Comparison of ENCODE assay signal across 23 cellular contexts in genomic region chr22:36733271-36733670, GRCh38. TPM values are rescaled to one million over a fixed set of nuclear protein-coding genes. Genes with fewer than 3 reads are reported as not detected.
DNase-seq lines count a peak whose midpoint lies in the region; ATAC-seq lines count a peak whose summit lies in the region.
"Had no signal": no experiment of that assay in that cellular context is flagged by ENCODE, and none has a peak within 500 bp of the region (broad histone marks: within the 10 kb centered on the region; RNA-seq: fewer than 3 reads in every experiment).

No MANE protein-coding gene starts in this region.

- intact Hi-C loops in cardiac septum (cut with DNase I): no loop called here
- intact Hi-C loops in Right ventricle myocardium superior (cut with DNase I): no loop called here
- intact Hi-C loops in sciatic nerve (cut with DNase I): no loop called here

- ATAC-seq in Right ventricle myocardium superior (ENCODE audit: poor library complexity) (no peak), sciatic nerve (no peak)
- ATAC-seq: HCT116 had no signal

- peak; percentile 9 for DNase-seq in cardiac septum (ENCODE audit: low spot score)
- DNase-seq in Right ventricle myocardium superior: no peak
- peak; percentile 5 for DNase-seq in ecto neural progenitor cell (ENCODE audit: low spot score)
- DNase-seq in sciatic nerve (ENCODE audit: low spot score): peak; percentile 28
- DNase-seq in substantia nigra (lab: John Stamatoyannopoulos, UW): no peak
- DNase-seq in NCI-H774 (lab: John Stamatoyannopoulos, UW): no peak
- DNase-seq in NCI-H2227 (lab: John Stamatoyannopoulos, UW; ENCODE audit: unreplicated experiment): no peak
- DNase-seq in NCI-H1417 treated with DMSO at 0.1 percent for 48 hours (lab: John Stamatoyannopoulos, UW): no peak
- DNase-seq: CD4-positive, CD25-positive, alpha-beta regulatory T cell; DMS153; GOT3; NCI-H1048; NCI-H1436; NCI-H187; NCI-H446; NCI-H524 treated with DMSO at 0.1 percent for 48 hours; NCI-H82; NK-92 treated with Interleukin-12 subunit alpha and Interleukin-12 subunit beta, amount 100 ng/mL, for 24 hours; PC-9; SHP77 treated with DMSO at 0.1 percent for 48 hours had no signal

- H3K27ac ChIP-seq in substantia nigra (ENCODE audit: low read depth, low read length, poor library complexity, severe bottlenecking): no peak overlapping the region
- H3K27ac ChIP-seq: PC-9 had no signal

RNA-seq across cellular contexts. Expression of gene CACNG2, which starts 29.7 kb away (rescaled TPM):
- not detected for total RNA-seq in cardiac septum
- not detected for total RNA-seq in Right ventricle myocardium superior
- not detected for total RNA-seq in sciatic nerve
- total RNA-seq: A172; CD4-positive, CD25-positive, alpha-beta regulatory T cell; HT-29; PC-9 had no signal

RNA-seq across cellular contexts. Expression of gene IFT27, which starts 42.6 kb away (rescaled TPM):
- total RNA-seq in cardiac septum: 24.7 TPM
- total RNA-seq in Right ventricle myocardium superior: 28.6 TPM
- 23.9 TPM for total RNA-seq in sciatic nerve

Comparison
In these comparisons a context has a peak if more than half of its experiments do, and no peak if none do; other contexts are left out.
1. DNase-seq: peak in cardiac septum (single experiment), ecto neural progenitor cell (single experiment) and sciatic nerve (single experiment); none in Right ventricle myocardium superior (single experiment), substantia nigra (0 of 49), NCI-H774 (single experiment), NCI-H2227 (single experiment) and NCI-H1417 treated with DMSO at 0.1 percent for 48 hours (single experiment).